Comparison of ENCODE assay signal across 9 cellular contexts in the genomic region with DNA sequence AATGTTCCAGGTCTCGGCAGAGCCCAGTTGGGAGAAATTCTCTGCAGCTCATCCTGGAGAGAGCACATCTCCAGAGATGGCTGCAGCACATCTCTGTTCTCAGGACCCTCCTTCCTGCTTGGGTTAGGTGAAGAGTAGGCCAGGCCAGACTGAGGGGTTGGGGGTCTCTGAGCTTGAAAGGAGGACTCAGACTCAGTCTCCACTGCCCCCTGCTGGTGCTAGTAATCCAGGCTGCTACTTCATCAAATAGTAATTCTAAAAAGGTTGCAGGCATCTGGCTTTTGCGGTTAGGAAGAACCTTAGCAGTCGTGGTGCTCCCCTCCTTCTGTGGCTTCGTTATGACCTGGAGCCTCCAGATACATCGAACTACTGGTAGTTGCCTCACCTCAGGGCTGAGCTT. TPM values are rescaled to one million over a fixed set of nuclear protein-coding genes. Genes with fewer than 3 reads are reported as not detected.
DNase-seq lines count a peak whose midpoint lies in the region; ATAC-seq and TF ChIP-seq lines count a peak whose summit lies in the region.
"Had no signal": no experiment of that assay in that cellular context is flagged by ENCODE, and none has a peak within 500 bp of the region (broad histone marks: within the 10 kb centered on the region; RNA-seq: fewer than 3 reads in every experiment).

No MANE protein-coding gene starts in this region.

- POLR2A ChIA-PET in activated CD4-positive, alpha-beta T cell treated with anti-CD3 and anti-CD28 coated beads, Interleukin-2, amount 10 ng/mL, durations not matched to agents 7 days and 5 days (lab: Charles Lee), result no interaction called here

- H3K9ac ChIP-seq in GM23248, result no peak overlapping the region

- no peaks in the 10 kb centered on the region for H3K36me3 Mint-ChIP-seq in activated CD4-positive, alpha-beta T cell treated with anti-CD3 and anti-CD28 coated beads, Interleukin-2, amount 10 ng/mL, durations not matched to agents 7 days and 5 days (ENCODE audit: low read depth)

- TF ChIP-seq CTCF in upper lobe of right lung (IDR thresholded peaks at IDR 0.05), result peak; percentile 25

- H2AFZ ChIP-seq in GM23248, result no peak overlapping the region

- intact Hi-C loops in upper lobe of right lung (cut with DNase I), result loop anchor here (10.0 kb wide), 1 partner anchor 56 kb away; no protein-coding TSS in a partner anchor

- ATAC-seq in upper lobe of right lung (no peak), GM21367 (IDR thresholded peaks at IDR 0.05; ENCODE audit: unreplicated experiment) (no peak)

- H3K27me3 ChIP-seq in GM23248 (replicated peaks; ENCODE audit: insufficient read depth) (no peaks in the 10 kb centered on the region), upper lobe of right lung (no peaks in the 10 kb centered on the region)

- H3K4me3 Mint-ChIP-seq in activated CD4-positive, alpha-beta T cell treated with anti-CD3 and anti-CD28 coated beads, Interleukin-2, amount 10 ng/mL, durations not matched to agents 7 days and 5 days, result no peak overlapping the region
- H3K4me3 Mint-ChIP-seq: dendritic cell treated with granulocyte-macrophage colony-stimulating factor and Interleukin-4, amounts not matched to agents 40 ng/mL and 50 ng/mL, for 4 days had no signal

- no peaks in the 10 kb centered on the region for H4K20me1 ChIP-seq in GM23248 (ENCODE audit: insufficient read depth)

- DNase-seq in Ammon's horn (ENCODE audit: low spot score), result peak; percentile 59
- DNase-seq in GM23248, result peak; percentile 43
- DNase-seq in activated CD4-positive, alpha-beta T cell treated with anti-CD3 and anti-CD28 coated beads, Interleukin-2, amount 10 ng/mL, durations not matched to agents 7 days and 5 days, result peak; percentile 29
- DNase-seq in iPS-NIHi11 (ENCODE audit: low spot score), result peak; percentile 73
- DNase-seq in upper lobe of right lung, result no peak
- no peak for DNase-seq in superior temporal gyrus (ENCODE audit: extremely low spot score)
- no peak for DNase-seq in OCI-M2 (lab: John Stamatoyannopoulos, UW; ENCODE audit: unreplicated experiment)

- no peak overlapping the region for H3K27ac Mint-ChIP-seq in activated CD4-positive, alpha-beta T cell treated with anti-CD3 and anti-CD28 coated beads, Interleukin-2, amount 10 ng/mL, durations not matched to agents 7 days and 5 days
- H3K27ac Mint-ChIP-seq: dendritic cell treated with granulocyte-macrophage colony-stimulating factor and Interleukin-4, amounts not matched to agents 40 ng/mL and 50 ng/mL, for 4 days had no signal

- H3K9me3 ChIP-seq in GM23248 (ENCODE audit: low read depth) (no peaks in the 10 kb centered on the region), upper lobe of right lung (no peaks in the 10 kb centered on the region)

- no peak overlapping the region for H3K4me3 ChIP-seq in GM23248
- H3K4me3 ChIP-seq in upper lobe of right lung, result no peak overlapping the region

- H3K27ac ChIP-seq in GM23248, result no peak overlapping the region
- no peak overlapping the region for H3K27ac ChIP-seq in upper lobe of right lung

- H3K9me2 ChIP-seq in GM23248 (ENCODE audit: insufficient read depth), result no peaks in the 10 kb centered on the region

- H3K36me3 ChIP-seq in GM23248 (ENCODE audit: low read depth) (no peaks in the 10 kb centered on the region), upper lobe of right lung (no peaks in the 10 kb centered on the region)

- peaks cover 24% of the 10 kb centered on the region for H3K79me2 ChIP-seq in GM23248 (ENCODE audit: insufficient read depth)

- H3K9me3 Mint-ChIP-seq in activated CD4-positive, alpha-beta T cell treated with anti-CD3 and anti-CD28 coated beads, Interleukin-2, amount 10 ng/mL, durations not matched to agents 7 days and 5 days, result no peaks in the 10 kb centered on the region
- H3K9me3 Mint-ChIP-seq: dendritic cell treated with granulocyte-macrophage colony-stimulating factor and Interleukin-4, amounts not matched to agents 40 ng/mL and 50 ng/mL, for 4 days had no signal

- no peaks in the 10 kb centered on the region for H3K4me1 Mint-ChIP-seq in activated CD4-positive, alpha-beta T cell treated with anti-CD3 and anti-CD28 coated beads, Interleukin-2, amount 10 ng/mL, durations not matched to agents 7 days and 5 days

- in situ Hi-C loops in GM23248 (cut with MboI), result no loop called here

- 49 to 51% methylated on average over 5 of the region's 5 CpGs for WGBS in GM23248 (ENCODE audit: low coverage in 1 of 2, low lambda C conversion rate in 2 of 2, missing lambda C conversion rate in 2 of 2), 2 experiments

- no peaks in the 10 kb centered on the region for H3F3A ChIP-seq in GM23248 (ENCODE audit: insufficient read depth)

- H3K4me1 ChIP-seq in GM23248 (ENCODE audit: insufficient read depth), result 0 out of 2 replicates have a peak, but pooled peaks cover 7% of the 10 kb centered on the region
- H3K4me1 ChIP-seq in upper lobe of right lung, result no peaks in the 10 kb centered on the region

- no peak overlapping the region for H3K4me2 ChIP-seq in GM23248 (ENCODE audit: unreplicated experiment)

- CTCF ChIA-PET in activated CD4-positive, alpha-beta T cell treated with anti-CD3 and anti-CD28 coated beads, Interleukin-2, amount 10 ng/mL, durations not matched to agents 7 days and 5 days (lab: Charles Lee), result interaction anchor here (0.9 to 3.2 kb wide), 4 partner anchors 8 to 84 kb away, joined by 3 to 14 read pairs (median 4); no protein-coding TSS in a partner anchor

- no peaks in the 10 kb centered on the region for H3K27me3 Mint-ChIP-seq in activated CD4-positive, alpha-beta T cell treated with anti-CD3 and anti-CD28 coated beads, Interleukin-2, amount 10 ng/mL, durations not matched to agents 7 days and 5 days

RNA-seq across cellular contexts. Expression of a gene that starts 9.7 kb away (rescaled TPM):
- total RNA-seq in GM23248 (2014; rRNA removed; shearing (Covaris generic)), result 12.3 and 12.9 TPM in 2 replicates
- 3.3 and 3.8 TPM in 2 replicates for polyA plus RNA-seq in GM23248 (2016; fragmentation: Nextera tagmentation; extraction: Ambion mirVana)
- under 1 TPM; 0.08 to 0.12 TPM for total RNA-seq in activated CD4-positive, alpha-beta T cell treated with anti-CD3 and anti-CD28 coated beads, Interleukin-2, amount 10 ng/mL, durations not matched to agents 7 days and 5 days
- total RNA-seq in upper lobe of right lung, result 3.6 TPM

Comparison
In these comparisons a context has a peak if more than half of its experiments do, and no peak if none do; other contexts are left out.
1. DNase-seq: peak in Ammon's horn (single experiment), GM23248 (single experiment), activated CD4-positive, alpha-beta T cell treated with anti-CD3 and anti-CD28 coated beads, Interleukin-2, amount 10 ng/mL, durations not matched to agents 7 days and 5 days (single experiment) and iPS-NIHi11 (single experiment); none in upper lobe of right lung (single experiment), superior temporal gyrus (single experiment) and OCI-M2 (single experiment).